ENCODE assay signal across 8 cellular contexts in genomic region chr1:64539808-64540207, GRCh38.
DNase-seq lines count a peak whose midpoint lies in the region; ATAC-seq and TF ChIP-seq lines count a peak whose summit lies in the region.

No MANE protein-coding gene starts in this region.

- TF ChIP-seq RAD21 in SK-N-SH (IDR thresholded peaks at IDR 0.05; ENCODE audit: low read length) = no peak

- no peaks in the 10 kb centered on the region for H3K79me2 ChIP-seq in SK-N-SH (ENCODE audit: insufficient read depth)

- no peak for TF ChIP-seq CTCF in SK-N-SH (IDR thresholded peaks at IDR 0.05)

- H3F3A ChIP-seq in SK-N-SH (replicated peaks; ENCODE audit: insufficient read depth) = peaks cover 6% of the 10 kb centered on the region

- H3K9ac ChIP-seq in SK-N-SH = no peak overlapping the region

- no peaks in the 10 kb centered on the region for H3K36me3 ChIP-seq in SK-N-SH (replicated peaks in 1 of 2; ENCODE audit: control insufficient read depth in 1 of 2, insufficient read depth in 2 of 2, low read length in 1 of 2)

- no peaks in the 10 kb centered on the region for H4K20me1 ChIP-seq in SK-N-SH (ENCODE audit: insufficient read depth)

- POLR2A ChIA-PET in SK-N-SH (lab: Yijun Ruan, JAX) = no interaction called here

- peak overlapping the region; percentile 22 to 36 for H3K4me3 ChIP-seq in SK-N-SH (ENCODE audit: low read depth in 2 of 2, low read length in 1 of 2)

- peak overlapping the region; percentile 60 for H3K4me2 ChIP-seq in SK-N-SH

- peaks cover 15% of the 10 kb centered on the region for H3K27me3 Mint-ChIP-seq in T-helper 17 cell

- TF ChIP-seq EP300 in SK-N-SH (IDR thresholded peaks at IDR 0.05; ENCODE audit: borderline replicate concordance in 1 of 2, low read depth in 1 of 2, low read length in 1 of 2) = no peak; a peak in 1 of 4 replicates

- H3K36me3 Mint-ChIP-seq in T-helper 17 cell (ENCODE audit: low read depth) = no peaks in the 10 kb centered on the region

- no peak for ATAC-seq in T-helper 17 cell
- no peak for ATAC-seq in HG02973 (IDR thresholded peaks at IDR 0.05; ENCODE audit: unreplicated experiment)
- ATAC-seq in HG02642 (IDR thresholded peaks at IDR 0.05; ENCODE audit: poor library complexity, unreplicated experiment) = no peak

- WGBS in SK-N-SH (ENCODE audit: low lambda C conversion rate) = 57% methylated on average over 2 of the region's 2 CpGs

- H3K27ac Mint-ChIP-seq in T-helper 17 cell = no peak overlapping the region

- H3K27me3 ChIP-seq in SK-N-SH (ENCODE audit: insufficient read depth) = no peaks in the 10 kb centered on the region

- peaks cover 36 to 54% of the 10 kb centered on the region in 2 experiments; a peak in 3 of 4 replicates for H3K4me1 ChIP-seq in SK-N-SH (ENCODE audit: control insufficient read depth in 1 of 2, insufficient read depth in 2 of 2, low read depth in 1 of 2, low read length in 1 of 2)

- no peaks in the 10 kb centered on the region for H3K9me2 ChIP-seq in SK-N-SH

- intact Hi-C loops in head of caudate nucleus (cut with DNase I) = no loop called here

- H2AFZ ChIP-seq in SK-N-SH (ENCODE audit: low read depth) = 0 out of 2 replicates have a peak overlapping the region, but pooled peaks have one; percentile 26

- no peak overlapping the region for H3K4me3 Mint-ChIP-seq in T-helper 17 cell

- CTCF ChIA-PET in SK-N-SH (lab: Yijun Ruan, JAX) = interaction anchor here (0.9 kb wide), 1 partner anchor 16 kb away, joined by 3 read pairs; no protein-coding TSS in a partner anchor

- DNase-seq in EL (peak; percentile 52), SK-N-SH (no peak), head of caudate nucleus (peak in 29 of 42 donors; percentile 4 to 69 (median 33)), pulmonary artery endothelial cell (ENCODE audit: low read depth, low spot score) (peak; percentile 66), T-helper 17 cell (no peak), GF-D8 (lab: John Stamatoyannopoulos, UW) (no peak)

- peak overlapping the region; percentile 23 to 86 for H3K27ac ChIP-seq in SK-N-SH (ENCODE audit: low read depth in 2 of 2, low read length in 1 of 2)

- peaks cover 6% of the 10 kb centered on the region for H3K4me1 Mint-ChIP-seq in T-helper 17 cell

- H3K9me3 ChIP-seq in SK-N-SH (no peaks in the 10 kb centered on the region), T-helper 17 cell (ENCODE audit: control insufficient read depth, low read length, poor library complexity, severe bottlenecking) (no peaks in the 10 kb centered on the region)

TF ChIP-seq in SK-N-SH, 30 proteins besides CTCF, POLR2A, EP300 and RAD21:
- TF ChIP-seq PBX3 (IDR thresholded peaks at IDR 0.05) (peak; percentile 61), NRF1 (IDR thresholded peaks at IDR 0.05; ENCODE audit: low read depth, low read length) (no peak), JUND (IDR thresholded peaks at IDR 0.05) (peak; percentile 6; the same call in 1 of the 2 replicates), NFIC (IDR thresholded peaks at IDR 0.05; ENCODE audit: borderline replicate concordance) (peak; percentile 82)

Comparison
In these comparisons a context has a peak if more than half of its experiments do, and no peak if none do; other contexts are left out.
1. DNase-seq: peak in EL (single experiment), head of caudate nucleus (29 of 42) and pulmonary artery endothelial cell (single experiment); none in SK-N-SH (single experiment), T-helper 17 cell (0 of 3) and GF-D8 (single experiment).